In the genomic region with DNA sequence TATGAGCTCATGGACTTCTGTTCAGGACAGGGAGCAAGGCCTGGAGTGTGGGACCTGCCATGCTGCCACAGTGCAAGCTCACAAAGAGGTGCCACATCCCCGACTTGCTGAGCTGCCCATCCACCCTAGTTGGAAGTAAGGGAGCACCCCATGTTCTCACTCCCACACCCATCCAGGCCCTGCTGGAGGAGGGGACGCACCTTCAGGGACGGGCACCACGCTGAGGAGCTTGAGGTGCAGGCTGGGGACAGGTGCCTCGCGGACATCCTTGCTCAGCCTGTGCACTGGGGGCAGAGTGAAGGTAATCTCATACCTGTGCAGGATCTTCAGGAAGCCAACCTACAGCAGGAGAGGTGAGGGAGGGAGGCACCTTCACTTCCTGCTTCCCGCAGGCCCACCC, we compare ENCODE assay signal across 29 cellular contexts. TPM values are rescaled to one million over a fixed set of nuclear protein-coding genes. Genes with fewer than 3 reads are reported as not detected.
"Had no signal": no experiment of that assay in that cellular context is flagged by ENCODE, and none has a peak within 500 bp of the region (broad histone marks: within the 10 kb centered on the region; RNA-seq: fewer than 3 reads in every experiment).

No MANE protein-coding gene starts in this region.

- H3K36me3 ChIP-seq: colonic mucosa, pancreas, thoracic aorta, transverse colon, uterus had no signal

- H3K4me1 ChIP-seq: colonic mucosa, uterus had no signal

- H3K27me3 Mint-ChIP-seq: central memory CD8-positive, alpha-beta T cell; dendritic cell treated with granulocyte-macrophage colony-stimulating factor and Interleukin-4, amounts not matched to agents 40 ng/mL and 50 ng/mL, for 4 days; naive thymus-derived CD8-positive, alpha-beta T cell; stimulated activated memory B cell treated with anti-CD40 and anti-IgM and Interleukin-4, amounts not matched to agents 10 μg/mL and 1 μg/mL and 100 μg/mL, for 72 hours; stimulated activated naive CD8-positive, alpha-beta T cell treated with anti-CD3 and anti-CD28 coated beads, Interleukin-15, Interleukin-2, amounts not matched to agents 100 ng/mL and 50 ng/mL, for 24 hours had no signal

- H3K27ac Mint-ChIP-seq: dendritic cell treated with granulocyte-macrophage colony-stimulating factor and Interleukin-4, amounts not matched to agents 40 ng/mL and 50 ng/mL, for 4 days; immature natural killer cell; progenitor cell of endocrine pancreas; stimulated activated memory B cell treated with anti-CD40 and anti-IgM and Interleukin-4, amounts not matched to agents 10 μg/mL and 1 μg/mL and 100 μg/mL, for 72 hours; stimulated activated naive CD8-positive, alpha-beta T cell treated with anti-CD3 and anti-CD28 coated beads, Interleukin-15, Interleukin-2, amounts not matched to agents 100 ng/mL and 50 ng/mL, for 24 hours had no signal

- FAIRE-seq: endothelial cell of umbilical vein, pancreas had no signal

- DNase-seq: colonic mucosa; effector CD8-positive, alpha-beta T cell; foreskin melanocyte; glutamatergic neuron; immature natural killer cell; islet precursor cell; lower lobe of right lung; naive thymus-derived CD8-positive, alpha-beta T cell; nephron progenitor cell; occipital lobe; spleen; stimulated activated CD4-positive, alpha-beta T cell treated with anti-CD3 and anti-CD28 coated beads, Interleukin-4, amount 100 ng/mL, for 4 hours; transverse colon; upper lobe of right lung; uterus had no signal

- H3K9me3 Mint-ChIP-seq: central memory CD8-positive, alpha-beta T cell; dendritic cell treated with granulocyte-macrophage colony-stimulating factor and Interleukin-4, amounts not matched to agents 40 ng/mL and 50 ng/mL, for 4 days; immature natural killer cell; naive thymus-derived CD8-positive, alpha-beta T cell; nephron progenitor cell; stimulated activated memory B cell treated with anti-CD40 and anti-IgM and Interleukin-4, amounts not matched to agents 10 μg/mL and 1 μg/mL and 100 μg/mL, for 72 hours; stimulated activated naive CD8-positive, alpha-beta T cell treated with anti-CD3 and anti-CD28 coated beads, Interleukin-15, Interleukin-2, amounts not matched to agents 100 ng/mL and 50 ng/mL, for 24 hours had no signal

- H3K4me3 ChIP-seq: colonic mucosa, esophagus muscularis mucosa, left lung, lower lobe of right lung, pancreas, skin epidermis, spleen, thoracic aorta, transverse colon, upper lobe of right lung, uterus had no signal

- ATAC-seq: left lung; lower lobe of right lung; naive thymus-derived CD8-positive, alpha-beta T cell; pancreas; stimulated activated memory B cell treated with anti-CD40 and anti-IgM and Interleukin-4, amounts not matched to agents 10 μg/mL and 1 μg/mL and 100 μg/mL, for 72 hours; upper lobe of right lung had no signal

- H3K27me3 ChIP-seq: spleen, upper lobe of right lung, uterus had no signal

- H3K9me3 ChIP-seq: colonic mucosa, esophagus muscularis mucosa, left lung, lower lobe of right lung, pancreas, spleen, thoracic aorta, transverse colon, upper lobe of right lung, uterus had no signal

- H3K4me3 Mint-ChIP-seq: central memory CD8-positive, alpha-beta T cell; dendritic cell treated with granulocyte-macrophage colony-stimulating factor and Interleukin-4, amounts not matched to agents 40 ng/mL and 50 ng/mL, for 4 days; immature natural killer cell; naive thymus-derived CD8-positive, alpha-beta T cell; nephron progenitor cell; stimulated activated memory B cell treated with anti-CD40 and anti-IgM and Interleukin-4, amounts not matched to agents 10 μg/mL and 1 μg/mL and 100 μg/mL, for 72 hours; stimulated activated naive CD8-positive, alpha-beta T cell treated with anti-CD3 and anti-CD28 coated beads, Interleukin-15, Interleukin-2, amounts not matched to agents 100 ng/mL and 50 ng/mL, for 24 hours had no signal

- H3K27ac ChIP-seq: colonic mucosa, esophagus muscularis mucosa, left lung, lower lobe of right lung, pancreas, skin epidermis, thoracic aorta, transverse colon, upper lobe of right lung, uterus had no signal

RNA-seq across cellular contexts. Expression of a gene that starts 22.8 kb away (rescaled TPM):
- total RNA-seq: epithelial cell of proximal tubule; myocyte; naive thymus-derived CD8-positive, alpha-beta T cell; progenitor cell of endocrine pancreas had no signal

RNA-seq across cellular contexts. Expression of a gene that starts 26.0 kb away (rescaled TPM):
- total RNA-seq: colonic mucosa, mesenteric fat pad, spleen had no signal
- polyA plus RNA-seq: immature natural killer cell; naive thymus-derived CD8-positive, alpha-beta T cell had no signal
